In the genomic region with DNA sequence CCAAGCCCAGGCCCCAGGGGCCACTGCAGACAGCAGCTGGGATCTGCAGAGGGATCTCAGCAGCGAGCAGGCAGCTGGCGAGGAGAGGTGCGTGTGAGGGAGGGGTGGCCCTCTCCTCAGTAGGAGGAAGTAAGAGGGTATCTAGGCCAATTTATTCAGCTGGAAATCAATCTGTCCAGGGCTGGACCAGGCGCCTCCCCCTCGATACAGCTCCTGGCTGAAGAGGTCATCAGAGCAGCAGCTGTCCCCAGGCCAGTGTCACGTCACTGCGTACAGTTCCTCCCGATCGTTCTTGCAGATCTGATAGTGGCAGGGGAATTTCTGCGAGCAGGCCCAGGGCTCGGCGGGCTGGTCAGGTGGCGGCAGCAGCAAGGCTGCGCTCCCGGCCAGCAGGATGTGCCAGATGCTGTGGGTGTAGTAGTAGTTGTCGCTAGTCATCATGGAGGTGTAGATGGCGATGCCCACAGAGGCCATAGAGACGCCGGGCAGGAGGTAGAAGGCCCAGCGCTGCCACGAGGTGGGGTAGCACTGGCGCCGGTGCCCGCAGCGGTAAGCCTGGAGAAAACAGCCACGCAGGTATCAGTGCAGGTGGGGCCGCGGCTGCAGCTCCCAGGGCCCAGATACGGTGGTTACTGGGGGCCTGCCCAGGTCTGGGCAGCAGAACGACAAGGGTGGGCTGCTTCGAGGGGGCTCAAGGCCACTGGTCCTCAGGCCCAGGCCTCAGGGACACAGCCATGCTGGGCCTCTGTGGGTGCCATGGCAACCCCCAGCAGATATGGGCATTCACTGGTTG, we compare ENCODE assay signal across 15 cellular contexts. TPM values are rescaled to one million over a fixed set of nuclear protein-coding genes. Genes with fewer than 3 reads are reported as not detected.
DNase-seq lines count a peak whose midpoint lies in the region; ATAC-seq, FAIRE-seq and TF ChIP-seq lines count a peak whose summit lies in the region.
"Had no signal": no experiment of that assay in that cellular context is flagged by ENCODE, and none has a peak within 500 bp of the region (broad histone marks: within the 10 kb centered on the region; RNA-seq: fewer than 3 reads in every experiment).

No MANE protein-coding gene starts in this region.

- no peak overlapping the region for H3K27ac ChIP-seq in K562 (ENCODE audit: extremely low read depth, low read depth, low read length)

- CTCF ChIA-PET in K562 (lab: Yijun Ruan, JAX; ENCODE audit: low intra/inter-chr PET ratio): no interaction called here

- peaks cover 15% of the 10 kb centered on the region for H3K4me1 Mint-ChIP-seq in activated naive CD8-positive, alpha-beta T cell (ENCODE audit: low read depth)
- peaks cover 12% of the 10 kb centered on the region for H3K4me1 Mint-ChIP-seq in activated naive CD8-positive, alpha-beta T cell treated with anti-CD3 and anti-CD28 coated beads, Interleukin-2, amount 50 U/mL, for 24 hours
- H3K4me1 Mint-ChIP-seq in progenitor cell of endocrine pancreas (ENCODE audit: low read depth): peaks cover 3% of the 10 kb centered on the region
- peaks cover 11% of the 10 kb centered on the region for H3K4me1 Mint-ChIP-seq in T-helper 17 cell

- no peaks in the 10 kb centered on the region for H3K27me3 ChIP-seq in K562 (ENCODE audit: control insufficient read depth in 2 of 2, insufficient read depth in 2 of 2, low read length in 2 of 2)
- H3K27me3 ChIP-seq: Peyer's patch had no signal

- no peak for TF ChIP-seq EP300 in K562 (IDR thresholded peaks at IDR 0.05; ENCODE audit: low read length)

- intact Hi-C loops in K562 (cut with micrococcal nuclease): no loop called here

- peak overlapping the region; percentile 64 for H3K4me3 Mint-ChIP-seq in activated naive CD8-positive, alpha-beta T cell
- H3K4me3 Mint-ChIP-seq in activated naive CD8-positive, alpha-beta T cell treated with anti-CD3 and anti-CD28 coated beads, Interleukin-2, amount 50 U/mL, for 24 hours: no peak overlapping the region
- no peak overlapping the region for H3K4me3 Mint-ChIP-seq in progenitor cell of endocrine pancreas (ENCODE audit: low read depth)
- H3K4me3 Mint-ChIP-seq in T-helper 17 cell: no peak overlapping the region
- H3K4me3 Mint-ChIP-seq: central memory CD8-positive, alpha-beta T cell had no signal

- H4K20me1 ChIP-seq in K562 (replicated peaks; ENCODE audit: control insufficient read depth, insufficient read depth, low read length): no peaks in the 10 kb centered on the region

- TF ChIP-seq CTCF in K562 (IDR thresholded peaks at IDR 0.05 in 2 of 3, conservative IDR thresholded peaks at IDR 0.05 in 1 of 3; ENCODE audit: insufficient read depth in 2 of 3, low read depth in 1 of 3, low read length in 3 of 3): no peak
- no peak for TF ChIP-seq CTCF in progenitor cell of endocrine pancreas (IDR thresholded peaks at IDR 0.05; ENCODE audit: unreplicated experiment)

- TF ChIP-seq POLR2A in K562 (conservative IDR thresholded peaks at IDR 0.05): no peak

- peaks cover 5% of the 10 kb centered on the region for H3K9me1 ChIP-seq in K562 (ENCODE audit: control insufficient read depth, insufficient read depth, low read length)

- H2AFZ ChIP-seq in K562 (ENCODE audit: low read depth, low read length): no peak overlapping the region

- in situ Hi-C loops in K562 (cut with MboI): no loop called here

- no peak for DNase-seq in activated naive CD8-positive, alpha-beta T cell treated with anti-CD3 and anti-CD28 coated beads, Interleukin-2, amount 50 U/mL, for 24 hours
- DNase-seq in NCI-H2107 treated with DMSO at 0.1 percent for 48 hours (lab: John Stamatoyannopoulos, UW; ENCODE audit: unreplicated experiment): peak; percentile 77
- DNase-seq in K562 (ENCODE audit: extremely low read depth in 1 of 4, low spot score in 3 of 4): no peak
- no peak for DNase-seq in progenitor cell of endocrine pancreas (ENCODE audit: low spot score, unreplicated experiment)
- DNase-seq in T-helper 17 cell: no peak
- DNase-seq in RKO (ENCODE audit: low spot score): no peak
- no peak for DNase-seq in AG08396 (ENCODE audit: low spot score)
- DNase-seq: head of caudate nucleus; kidney glomerular epithelial cell; NCI-H2227 treated with DMSO at 0.1 percent for 48 hours; stimulated activated naive CD4-positive, alpha-beta T cell treated with Interleukin-2 at 50 U/mL for 16 hours had no signal

- H3K4me3 ChIP-seq in K562: no peak overlapping the region

- BruUV-seq in K562 (replicated peaks; lab: Mats Ljungman, UMichigan): no TSS peak

- H3K4me2 ChIP-seq in K562 (ENCODE audit: insufficient read depth, low read length): no peak overlapping the region

- no peaks in the 10 kb centered on the region for H3K27me3 Mint-ChIP-seq in activated naive CD8-positive, alpha-beta T cell
- no peaks in the 10 kb centered on the region for H3K27me3 Mint-ChIP-seq in activated naive CD8-positive, alpha-beta T cell treated with anti-CD3 and anti-CD28 coated beads, Interleukin-2, amount 50 U/mL, for 24 hours
- no peaks in the 10 kb centered on the region for H3K27me3 Mint-ChIP-seq in progenitor cell of endocrine pancreas
- no peaks in the 10 kb centered on the region for H3K27me3 Mint-ChIP-seq in T-helper 17 cell
- H3K27me3 Mint-ChIP-seq: central memory CD8-positive, alpha-beta T cell had no signal

- peak overlapping the region; percentile 73 for H3K27ac Mint-ChIP-seq in activated naive CD8-positive, alpha-beta T cell
- no peak overlapping the region for H3K27ac Mint-ChIP-seq in activated naive CD8-positive, alpha-beta T cell treated with anti-CD3 and anti-CD28 coated beads, Interleukin-2, amount 50 U/mL, for 24 hours
- H3K27ac Mint-ChIP-seq in progenitor cell of endocrine pancreas: peak overlapping the region; percentile 76
- no peak overlapping the region for H3K27ac Mint-ChIP-seq in T-helper 17 cell

- no peak for TF ChIP-seq RAD21 in K562 (CRISPR knock-in tag; conservative IDR thresholded peaks at IDR 0.05 in 1 of 2, IDR thresholded peaks at IDR 0.05 in 1 of 2)

- ATAC-seq in activated naive CD8-positive, alpha-beta T cell treated with anti-CD3 and anti-CD28 coated beads, Interleukin-2, amount 50 U/mL, for 24 hours: no peak
- ATAC-seq in K562 (no peak), T-helper 17 cell (no peak)

- H3K9me3 Mint-ChIP-seq in activated naive CD8-positive, alpha-beta T cell (ENCODE audit: low read depth): no peaks in the 10 kb centered on the region
- H3K9me3 Mint-ChIP-seq in activated naive CD8-positive, alpha-beta T cell treated with anti-CD3 and anti-CD28 coated beads, Interleukin-2, amount 50 U/mL, for 24 hours: no peaks in the 10 kb centered on the region
- no peaks in the 10 kb centered on the region for H3K9me3 Mint-ChIP-seq in progenitor cell of endocrine pancreas (ENCODE audit: low read depth)
- H3K9me3 Mint-ChIP-seq: central memory CD8-positive, alpha-beta T cell had no signal

- POLR2A ChIA-PET in K562 (lab: Yijun Ruan, JAX): interaction anchor here (1.1 to 1.3 kb wide), 2 partner anchors 10 to 19 kb away, joined by 5 read pairs; a partner anchor contains a TSS

- H3K36me3 ChIP-seq in K562 (ENCODE audit: control insufficient read depth, insufficient read depth, low read length): peaks cover 83% of the 10 kb centered on the region; the same call in 2 of the 3 replicates

- FAIRE-seq in K562 (lab: Jason Lieb, UNC): no peak
- FAIRE-seq: GM12892 had no signal

- H3K36me3 Mint-ChIP-seq in activated naive CD8-positive, alpha-beta T cell: no peaks in the 10 kb centered on the region
- peaks cover 7% of the 10 kb centered on the region for H3K36me3 Mint-ChIP-seq in activated naive CD8-positive, alpha-beta T cell treated with anti-CD3 and anti-CD28 coated beads, Interleukin-2, amount 50 U/mL, for 24 hours (ENCODE audit: low read depth)
- peaks cover 5% of the 10 kb centered on the region for H3K36me3 Mint-ChIP-seq in progenitor cell of endocrine pancreas (ENCODE audit: insufficient read depth)
- peaks cover 5% of the 10 kb centered on the region for H3K36me3 Mint-ChIP-seq in T-helper 17 cell (ENCODE audit: low read depth)

- WGBS in K562 (ENCODE audit: insufficient coverage, low coverage, missing lambda C conversion rate): 69% methylated on average over 28 of the region's 31 CpGs

- H3K9me3 ChIP-seq in K562 (replicated peaks; ENCODE audit: control insufficient read depth, insufficient read depth, low read depth, low read length): no peaks in the 10 kb centered on the region
- no peaks in the 10 kb centered on the region for H3K9me3 ChIP-seq in T-helper 17 cell (ENCODE audit: control insufficient read depth, low read length, poor library complexity, severe bottlenecking)
- H3K9me3 ChIP-seq: Peyer's patch had no signal

- peaks cover 13% of the 10 kb centered on the region for H3K79me2 ChIP-seq in K562 (ENCODE audit: control insufficient read depth, insufficient read depth, low read length)

- peaks cover 9 to 69% of the 10 kb centered on the region in 2 experiments for H3K4me1 ChIP-seq in K562 (replicated peaks in 1 of 2; ENCODE audit: control insufficient read depth in 2 of 2, insufficient read depth in 2 of 2, low read length in 2 of 2)

- H3K9ac ChIP-seq in K562 (ENCODE audit: insufficient read depth in 1 of 2, low read depth in 2 of 2, low read length in 2 of 2): peak overlapping the region in 1 of 2 experiments; percentile 92; a peak in 2 of 4 replicates

RNA-seq across cellular contexts. Expression of a gene that starts 1.6 kb away (rescaled TPM):
- total RNA-seq in K562 (2011; cell fraction: chromatin; rRNA removed; ENCODE audit: low replicate concordance): 23.4 and 64.3 TPM in 2 replicates
- total RNA-seq in K562 (2011; cell fraction: nucleolus; rRNA removed): 75.9 and 80.4 TPM in 2 replicates
- 40.5 and 50.3 TPM in 2 replicates for total RNA-seq in K562 (2011; cell fraction: nucleoplasm; rRNA removed)
- total RNA-seq in K562 (2014; rRNA removed) (323 and 344 TPM in 2 replicates), K562 (2014; rRNA removed; fragmentation: Illumina TruSeq; extraction: Trizol) (54.8 and 63.1 TPM in 2 replicates), K562 (2015; rRNA removed; fragmentation: Illumina TruSeq; extraction: Trizol) (157 and 167 TPM in 2 replicates), K562 (2021) (175 and 183 TPM in 2 replicates), progenitor cell of endocrine pancreas (82.7 and 85.3 TPM in 2 replicates), T-helper 17 cell (10 to 100 TPM; 25.2 to 25.9 TPM)
- polyA plus RNA-seq in K562 (2011; rRNA removed) (152 and 181 TPM in 2 replicates), K562 (2014; fragmentation: Illumina TruSeq; extraction: Trizol) (219 and 232 TPM in 2 replicates), K562 (2014; fragmentation: Nextera tagmentation; extraction: Ambion mirVana) (10 to 100 TPM in 1 of 2 experiments, 1 to 10 TPM in 1; 2.5 to 22.9 TPM), K562 (2014; rRNA removed) (306 and 314 TPM in 2 replicates)
- 215 and 452 TPM in 2 replicates for polyA plus RNA-seq in K562 (2011; cell fraction: cytosol; rRNA removed)
- polyA plus RNA-seq in K562 (2011; cell fraction: nucleus; rRNA removed): 114 and 165 TPM in 2 replicates
- polyA plus RNA-seq in K562 (2012): 108 and 172 TPM in 2 replicates
- polyA minus RNA-seq in K562 (2011; rRNA and poly(A)+ RNA removed): 49.7 and 74.3 TPM in 2 replicates
- 48.1 and 65.9 TPM in 2 replicates for polyA minus RNA-seq in K562 (2011; cell fraction: cytosol; rRNA and poly(A)+ RNA removed)
- 23.4 and 31.5 TPM in 2 replicates for polyA minus RNA-seq in K562 (2011; cell fraction: nucleus; rRNA and poly(A)+ RNA removed)

RNA-seq across cellular contexts. Expression of a gene that starts 9.9 kb away (rescaled TPM):
- total RNA-seq in K562 (2011; cell fraction: chromatin; rRNA removed; ENCODE audit: low replicate concordance): 56.2 and 231 TPM in 2 replicates
- 229 and 238 TPM in 2 replicates for total RNA-seq in K562 (2011; cell fraction: nucleolus; rRNA removed)
- total RNA-seq in K562 (2011; cell fraction: nucleoplasm; rRNA removed): 112 and 118 TPM in 2 replicates
- total RNA-seq in K562 (2014; rRNA removed) (43.4 and 66.6 TPM in 2 replicates), K562 (2014; rRNA removed; fragmentation: Illumina TruSeq; extraction: Trizol) (3.8 and 8.9 TPM in 2 replicates), K562 (2015; rRNA removed; fragmentation: Illumina TruSeq; extraction: Trizol) (35.9 and 39.3 TPM in 2 replicates), K562 (2021) (49.8 and 50.2 TPM in 2 replicates), progenitor cell of endocrine pancreas (92.7 and 92.9 TPM in 2 replicates), T-helper 17 cell (100 to 1,000 TPM in 1 of 2 donors, 10 to 100 TPM in 1; 39.7 to 106 TPM)
- polyA plus RNA-seq in K562 (2011; rRNA removed) (41.7 and 73.2 TPM in 2 replicates), K562 (2014; fragmentation: Illumina TruSeq; extraction: Trizol) (20.0 and 53.1 TPM in 2 replicates), K562 (2014; fragmentation: Nextera tagmentation; extraction: Ambion mirVana) (1 to 10 TPM in 1 of 2 experiments, under 1 TPM in 1; 0.45 to 1.3 TPM), K562 (2014; rRNA removed) (46.2 and 50.1 TPM in 2 replicates)
- polyA plus RNA-seq in K562 (2011; cell fraction: cytosol; rRNA removed): 113 and 177 TPM in 2 replicates
- polyA plus RNA-seq in K562 (2011; cell fraction: nucleus; rRNA removed): 157 and 271 TPM in 2 replicates
- polyA plus RNA-seq in K562 (2012): 62.5 and 85.8 TPM in 2 replicates
- 25.0 and 47.0 TPM in 2 replicates for polyA minus RNA-seq in K562 (2011; rRNA and poly(A)+ RNA removed)
- 43.0 and 54.1 TPM in 2 replicates for polyA minus RNA-seq in K562 (2011; cell fraction: cytosol; rRNA and poly(A)+ RNA removed)
- polyA minus RNA-seq in K562 (2011; cell fraction: nucleus; rRNA and poly(A)+ RNA removed): 40.1 and 42.9 TPM in 2 replicates

RNA-seq across cellular contexts. Expression of a gene that starts 19.4 kb away (rescaled TPM):
- 41.5 and 88.6 TPM in 2 replicates for total RNA-seq in K562 (2011; cell fraction: chromatin; rRNA removed; ENCODE audit: low replicate concordance)
- total RNA-seq in K562 (2011; cell fraction: nucleolus; rRNA removed): 39.7 and 42.5 TPM in 2 replicates
- 23.8 and 31.0 TPM in 2 replicates for total RNA-seq in K562 (2011; cell fraction: nucleoplasm; rRNA removed)
- total RNA-seq in K562 (2014; rRNA removed) (53.9 and 65.3 TPM in 2 replicates), K562 (2014; rRNA removed; fragmentation: Illumina TruSeq; extraction: Trizol) (13.1 and 16.0 TPM in 2 replicates), K562 (2015; rRNA removed; fragmentation: Illumina TruSeq; extraction: Trizol) (28.1 and 28.6 TPM in 2 replicates), K562 (2021) (49.9 and 58.0 TPM in 2 replicates), progenitor cell of endocrine pancreas (33.6 and 34.4 TPM in 2 replicates), T-helper 17 cell (10 to 100 TPM; 38.9 to 42.5 TPM)
- polyA plus RNA-seq in K562 (2011; rRNA removed) (7.4 and 13.0 TPM in 2 replicates), K562 (2014; fragmentation: Illumina TruSeq; extraction: Trizol) (25.9 and 36.3 TPM in 2 replicates), K562 (2014; fragmentation: Nextera tagmentation; extraction: Ambion mirVana) (under 1 TPM; 0.42 to 0.77 TPM), K562 (2014; rRNA removed) (36.8 and 40.5 TPM in 2 replicates)
- 13.6 and 26.9 TPM in 2 replicates for polyA plus RNA-seq in K562 (2011; cell fraction: cytosol; rRNA removed)
- polyA plus RNA-seq in K562 (2011; cell fraction: nucleus; rRNA removed): 20.6 and 36.7 TPM in 2 replicates
- 26.0 and 33.9 TPM in 2 replicates for polyA plus RNA-seq in K562 (2012)
- 9.0 and 13.1 TPM in 2 replicates for polyA minus RNA-seq in K562 (2011; rRNA and poly(A)+ RNA removed)
- polyA minus RNA-seq in K562 (2011; cell fraction: cytosol; rRNA and poly(A)+ RNA removed): 16.1 and 34.2 TPM in 2 replicates
- polyA minus RNA-seq in K562 (2011; cell fraction: nucleus; rRNA and poly(A)+ RNA removed): 14.3 and 14.4 TPM in 2 replicates

RNA-seq across cellular contexts. Expression of a gene that starts 25.1 kb away (rescaled TPM):
- 39.0 and 108 TPM in 2 replicates for total RNA-seq in K562 (2011; cell fraction: chromatin; rRNA removed; ENCODE audit: low replicate concordance)
- 83.4 and 88.0 TPM in 2 replicates for total RNA-seq in K562 (2011; cell fraction: nucleolus; rRNA removed)
- 67.1 and 101 TPM in 2 replicates for total RNA-seq in K562 (2011; cell fraction: nucleoplasm; rRNA removed)
- total RNA-seq in K562 (2014; rRNA removed) (211 and 255 TPM in 2 replicates), K562 (2014; rRNA removed; fragmentation: Illumina TruSeq; extraction: Trizol) (50.2 and 61.5 TPM in 2 replicates), K562 (2015; rRNA removed; fragmentation: Illumina TruSeq; extraction: Trizol) (145 and 151 TPM in 2 replicates), K562 (2021) (189 and 206 TPM in 2 replicates), progenitor cell of endocrine pancreas (151 and 154 TPM in 2 replicates), T-helper 17 cell (10 to 100 TPM; 31.9 to 39.8 TPM)
- polyA plus RNA-seq in K562 (2011; rRNA removed) (139 and 160 TPM in 2 replicates), K562 (2014; fragmentation: Illumina TruSeq; extraction: Trizol) (135 and 223 TPM in 2 replicates), K562 (2014; fragmentation: Nextera tagmentation; extraction: Ambion mirVana) (10 to 100 TPM; 15.4 to 17.5 TPM), K562 (2014; rRNA removed) (264 and 339 TPM in 2 replicates)
- polyA plus RNA-seq in K562 (2011; cell fraction: cytosol; rRNA removed): 277 and 663 TPM in 2 replicates
- 165 and 221 TPM in 2 replicates for polyA plus RNA-seq in K562 (2011; cell fraction: nucleus; rRNA removed)
- polyA plus RNA-seq in K562 (2012): 211 and 279 TPM in 2 replicates
- polyA minus RNA-seq in K562 (2011; rRNA and poly(A)+ RNA removed): 23.2 and 37.8 TPM in 2 replicates
- polyA minus RNA-seq in K562 (2011; cell fraction: cytosol; rRNA and poly(A)+ RNA removed): 60.9 and 70.8 TPM in 2 replicates
- 32.2 and 35.7 TPM in 2 replicates for polyA minus RNA-seq in K562 (2011; cell fraction: nucleus; rRNA and poly(A)+ RNA removed)

RNA-seq across cellular contexts. Expression of a gene that starts 29.8 kb away (rescaled TPM):
- 27.0 and 84.4 TPM in 2 replicates for total RNA-seq in K562 (2011; cell fraction: chromatin; rRNA removed; ENCODE audit: low replicate concordance)
- 49.9 and 50.8 TPM in 2 replicates for total RNA-seq in K562 (2011; cell fraction: nucleolus; rRNA removed)
- 40.5 and 41.6 TPM in 2 replicates for total RNA-seq in K562 (2011; cell fraction: nucleoplasm; rRNA removed)
- 16.8 and 18.4 TPM in 2 replicates for total RNA-seq in K562 (2014; rRNA removed)
- total RNA-seq in K562 (2014; rRNA removed; fragmentation: Illumina TruSeq; extraction: Trizol): 3.2 and 5.6 TPM in 2 replicates
- total RNA-seq in K562 (2015; rRNA removed; fragmentation: Illumina TruSeq; extraction: Trizol): 10.3 and 10.6 TPM in 2 replicates
- total RNA-seq in K562 (2021): 22.9 and 23.1 TPM in 2 replicates
- polyA plus RNA-seq in K562 (2011; rRNA removed): 13.9 and 21.6 TPM in 2 replicates
- polyA plus RNA-seq in K562 (2011; cell fraction: cytosol; rRNA removed): 22.5 and 45.9 TPM in 2 replicates
- polyA plus RNA-seq in K562 (2011; cell fraction: nucleus; rRNA removed): 71.0 and 103 TPM in 2 replicates
- polyA plus RNA-seq in K562 (2012): 18.3 and 22.5 TPM in 2 replicates
- 6.9 and 13.4 TPM in 2 replicates for polyA plus RNA-seq in K562 (2014; fragmentation: Illumina TruSeq; extraction: Trizol)
- polyA plus RNA-seq in K562 (2014; fragmentation: Nextera tagmentation; extraction: Ambion mirVana): 1 to 10 TPM; 1.0 to 2.1 TPM
- 31.9 and 33.1 TPM in 2 replicates for polyA plus RNA-seq in K562 (2014; rRNA removed)
- polyA minus RNA-seq in K562 (2011; rRNA and poly(A)+ RNA removed): 1.9 and 3.6 TPM in 2 replicates
- 7.8 and 10.6 TPM in 2 replicates for polyA minus RNA-seq in K562 (2011; cell fraction: cytosol; rRNA and poly(A)+ RNA removed)
- 10.1 and 11.2 TPM in 2 replicates for polyA minus RNA-seq in K562 (2011; cell fraction: nucleus; rRNA and poly(A)+ RNA removed)
- 39.4 and 41.3 TPM in 2 replicates for total RNA-seq in progenitor cell of endocrine pancreas
- 1 to 10 TPM; 7.5 to 9.0 TPM for total RNA-seq in T-helper 17 cell

Comparison
In these comparisons a context has a peak if more than half of its experiments do, and no peak if none do; other contexts are left out.
1. H3K27ac Mint-ChIP-seq: peak in activated naive CD8-positive, alpha-beta T cell (single experiment) and progenitor cell of endocrine pancreas (single experiment); none in activated naive CD8-positive, alpha-beta T cell treated with anti-CD3 and anti-CD28 coated beads, Interleukin-2, amount 50 U/mL, for 24 hours (single experiment) and T-helper 17 cell (single experiment).